In the genomic region with DNA sequence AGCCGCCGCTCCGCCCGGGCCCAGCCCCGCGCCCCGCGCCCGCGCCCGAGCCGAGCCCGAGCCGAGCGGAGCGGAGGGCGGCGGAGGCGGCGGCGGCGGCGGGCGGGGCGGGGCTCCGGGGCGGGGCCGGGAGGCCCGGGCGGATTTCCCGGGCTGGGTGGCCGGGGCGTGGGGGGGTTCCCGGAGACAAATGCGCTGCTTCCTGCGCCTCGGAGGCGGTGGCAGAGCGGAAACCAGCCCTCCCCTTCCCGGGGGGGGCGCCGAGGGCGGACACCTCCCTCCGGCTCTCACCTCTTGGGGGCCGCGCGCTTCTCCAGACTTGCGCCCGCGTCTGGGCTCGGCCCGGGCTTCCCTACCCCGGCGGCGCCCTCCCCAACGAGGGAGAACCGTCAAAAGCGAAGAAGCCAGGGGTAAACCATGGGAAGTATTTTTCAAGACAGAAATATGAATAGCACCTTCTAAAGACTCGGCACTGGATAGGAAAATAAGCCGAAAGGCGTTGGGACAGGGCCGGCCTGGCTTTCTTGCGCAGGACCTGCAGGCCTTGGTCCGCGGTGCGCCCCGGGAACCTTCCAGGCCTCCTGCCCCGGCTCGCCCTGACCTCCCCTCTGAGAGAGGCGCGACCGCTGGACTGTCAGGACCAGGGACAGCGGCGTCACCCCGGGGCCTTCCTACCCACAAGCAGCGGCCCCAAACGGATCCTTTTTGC, we compare ENCODE assay signal across 1 cellular context.
TF ChIP-seq lines count a peak whose summit lies in the region.

MAPK11 (minus strand) TSS at position 79 of the 709 bp plus-strand sequence. CDS start 88 bp downstream, outside the sequence.

TF ChIP-seq in HepG2, 621 proteins besides CTCF, POLR2A, EP300 and RAD21 (continued from another document and continues in another):
- TF ChIP-seq, protein P1, sequence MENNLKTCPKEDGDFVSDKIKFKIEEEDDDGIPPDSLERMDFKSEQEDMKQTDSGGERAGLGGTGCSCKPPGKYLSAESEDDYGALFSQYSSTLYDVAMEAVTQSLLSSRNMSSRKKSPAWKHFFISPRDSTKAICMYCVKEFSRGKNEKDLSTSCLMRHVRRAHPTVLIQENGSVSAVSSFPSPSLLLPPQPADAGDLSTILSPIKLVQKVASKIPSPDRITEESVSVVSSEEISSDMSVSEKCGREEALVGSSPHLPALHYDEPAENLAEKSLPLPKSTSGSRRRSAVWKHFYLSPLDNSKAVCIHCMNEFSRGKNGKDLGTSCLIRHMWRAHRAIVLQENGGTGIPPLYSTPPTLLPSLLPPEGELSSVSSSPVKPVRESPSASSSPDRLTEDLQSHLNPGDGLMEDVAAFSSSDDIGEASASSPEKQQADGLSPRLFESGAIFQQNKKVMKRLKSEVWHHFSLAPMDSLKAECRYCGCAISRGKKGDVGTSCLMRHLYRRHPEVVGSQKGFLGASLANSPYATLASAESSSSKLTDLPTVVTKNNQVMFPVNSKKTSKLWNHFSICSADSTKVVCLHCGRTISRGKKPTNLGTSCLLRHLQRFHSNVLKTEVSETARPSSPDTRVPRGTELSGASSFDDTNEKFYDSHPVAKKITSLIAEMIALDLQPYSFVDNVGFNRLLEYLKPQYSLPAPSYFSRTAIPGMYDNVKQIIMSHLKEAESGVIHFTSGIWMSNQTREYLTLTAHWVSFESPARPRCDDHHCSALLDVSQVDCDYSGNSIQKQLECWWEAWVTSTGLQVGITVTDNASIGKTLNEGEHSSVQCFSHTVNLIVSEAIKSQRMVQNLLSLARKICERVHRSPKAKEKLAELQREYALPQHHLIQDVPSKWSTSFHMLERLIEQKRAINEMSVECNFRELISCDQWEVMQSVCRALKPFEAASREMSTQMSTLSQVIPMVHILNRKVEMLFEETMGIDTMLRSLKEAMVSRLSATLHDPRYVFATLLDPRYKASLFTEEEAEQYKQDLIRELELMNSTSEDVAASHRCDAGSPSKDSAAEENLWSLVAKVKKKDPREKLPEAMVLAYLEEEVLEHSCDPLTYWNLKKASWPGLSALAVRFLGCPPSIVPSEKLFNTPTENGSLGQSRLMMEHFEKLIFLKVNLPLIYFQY (CRISPR knock-in tag; IDR thresholded peaks at IDR 0.05; ENCODE audit: borderline replicate concordance), result peak; percentile 79
- TF ChIP-seq ZNF441 (CRISPR knock-in tag; IDR thresholded peaks at IDR 0.05; ENCODE audit: borderline replicate concordance), result peak; percentile 81; the same call in 1 of the 2 replicates
- TF ChIP-seq ZNF670 (CRISPR knock-in tag; IDR thresholded peaks at IDR 0.05; ENCODE audit: borderline replicate concordance), result no peak
- TF ChIP-seq ETV6 (CRISPR knock-in tag; conservative IDR thresholded peaks at IDR 0.05), result peak; percentile 82
- 0 out of 2 replicates have a peak, but pooled peaks have one; percentile 34 for TF ChIP-seq PPARG (CRISPR knock-in tag; conservative IDR thresholded peaks at IDR 0.05)
- no peak for TF ChIP-seq AHDC1 (CRISPR knock-in tag; IDR thresholded peaks at IDR 0.05; ENCODE audit: borderline replicate concordance)
- no peak for TF ChIP-seq HNF1A (IDR thresholded peaks at IDR 0.05; ENCODE audit: low read depth)
- TF ChIP-seq HNF1A (CRISPR knock-in tag; IDR thresholded peaks at IDR 0.05; ENCODE audit: borderline replicate concordance), result 0 out of 2 replicates have a peak, but pooled peaks have one; percentile 14
- TF ChIP-seq MEIS1 (CRISPR knock-in tag; IDR thresholded peaks at IDR 0.05; ENCODE audit: borderline replicate concordance), result no peak
- no peak for TF ChIP-seq ATM (IDR thresholded peaks at IDR 0.05; ENCODE audit: borderline replicate concordance)
- peak; percentile 74 for TF ChIP-seq ZNF687 (CRISPR knock-in tag; IDR thresholded peaks at IDR 0.05)
- TF ChIP-seq ERF (CRISPR knock-in tag; IDR thresholded peaks at IDR 0.05), result peak; percentile 86
- 0 out of 2 replicates have a peak, but pooled peaks have one; percentile 15 for TF ChIP-seq YEATS4 (CRISPR knock-in tag; IDR thresholded peaks at IDR 0.05; ENCODE audit: borderline replicate concordance)
- no peak for TF ChIP-seq ZNF253 (CRISPR knock-in tag; IDR thresholded peaks at IDR 0.05; ENCODE audit: borderline replicate concordance)
- 0 out of 2 replicates have a peak, but pooled peaks have one; percentile 31 for TF ChIP-seq DR1 (CRISPR knock-in tag; IDR thresholded peaks at IDR 0.05)
- no peak for TF ChIP-seq ZFYVE20 (CRISPR knock-in tag; IDR thresholded peaks at IDR 0.05; ENCODE audit: borderline replicate concordance, low read depth)
- TF ChIP-seq TAF1 (CRISPR knock-in tag; IDR thresholded peaks at IDR 0.05), result peak; percentile 31; the same call in 1 of the 2 replicates
- TF ChIP-seq RARA (CRISPR knock-in tag; IDR thresholded peaks at IDR 0.05), result peak; percentile 72
- TF ChIP-seq SOX13 (IDR thresholded peaks at IDR 0.05), result no peak
- TF ChIP-seq SOX13 (CRISPR knock-in tag; conservative IDR thresholded peaks at IDR 0.05 in 1 of 2, IDR thresholded peaks at IDR 0.05 in 1 of 2), result no peak
- peak; percentile 45; the same call in 1 of the 2 replicates for TF ChIP-seq NCOA2 (CRISPR knock-in tag; IDR thresholded peaks at IDR 0.05)
- no peak for TF ChIP-seq SOX6 (IDR thresholded peaks at IDR 0.05)
- peak; percentile 36; the same call in 1 of the 2 replicates for TF ChIP-seq SOX6 (CRISPR knock-in tag; IDR thresholded peaks at IDR 0.05)
- no peak for TF ChIP-seq ARNT (IDR thresholded peaks at IDR 0.05)
- TF ChIP-seq NR2C2 (CRISPR knock-in tag; IDR thresholded peaks at IDR 0.05; ENCODE audit: borderline replicate concordance), result peak; percentile 20; the same call in 1 of the 2 replicates
- TF ChIP-seq ZNF138 (CRISPR knock-in tag; IDR thresholded peaks at IDR 0.05; ENCODE audit: low read depth), result no peak
- no peak for TF ChIP-seq SYNCRIP (IDR thresholded peaks at IDR 0.05; ENCODE audit: insufficient read depth, low read depth, low read length)
- TF ChIP-seq ZFP36L2 (CRISPR knock-in tag; IDR thresholded peaks at IDR 0.05), result 0 out of 2 replicates have a peak, but pooled peaks have one; percentile 77
- no peak; the same call in 1 of the 2 replicates for TF ChIP-seq E2F2 (CRISPR knock-in tag; IDR thresholded peaks at IDR 0.05; ENCODE audit: borderline replicate concordance)
- TF ChIP-seq, protein P2, sequence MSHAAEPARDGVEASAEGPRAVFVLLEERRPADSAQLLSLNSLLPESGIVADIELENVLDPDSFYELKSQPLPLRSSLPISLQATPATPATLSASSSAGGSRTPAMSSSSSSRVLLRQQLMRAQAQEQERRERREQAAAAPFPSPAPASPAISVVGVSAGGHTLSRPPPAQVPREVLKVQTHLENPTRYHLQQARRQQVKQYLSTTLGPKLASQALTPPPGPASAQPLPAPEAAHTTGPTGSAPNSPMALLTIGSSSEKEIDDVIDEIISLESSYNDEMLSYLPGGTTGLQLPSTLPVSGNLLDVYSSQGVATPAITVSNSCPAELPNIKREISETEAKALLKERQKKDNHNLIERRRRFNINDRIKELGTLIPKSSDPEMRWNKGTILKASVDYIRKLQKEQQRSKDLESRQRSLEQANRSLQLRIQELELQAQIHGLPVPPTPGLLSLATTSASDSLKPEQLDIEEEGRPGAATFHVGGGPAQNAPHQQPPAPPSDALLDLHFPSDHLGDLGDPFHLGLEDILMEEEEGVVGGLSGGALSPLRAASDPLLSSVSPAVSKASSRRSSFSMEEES (CRISPR knock-in tag; IDR thresholded peaks at IDR 0.05), result peak; percentile 78
- TF ChIP-seq CCDC6 (CRISPR knock-in tag; IDR thresholded peaks at IDR 0.05), result peak; percentile 30; the same call in 1 of the 2 replicates
- peak; percentile 90 for TF ChIP-seq NRL (CRISPR knock-in tag; IDR thresholded peaks at IDR 0.05; ENCODE audit: borderline replicate concordance)
- no peak for TF ChIP-seq PTBP1 (IDR thresholded peaks at IDR 0.05; ENCODE audit: low read depth, low read length, poor library complexity, severe bottlenecking)
